ENCODE assay signal across 16 cellular contexts in the genomic region with DNA sequence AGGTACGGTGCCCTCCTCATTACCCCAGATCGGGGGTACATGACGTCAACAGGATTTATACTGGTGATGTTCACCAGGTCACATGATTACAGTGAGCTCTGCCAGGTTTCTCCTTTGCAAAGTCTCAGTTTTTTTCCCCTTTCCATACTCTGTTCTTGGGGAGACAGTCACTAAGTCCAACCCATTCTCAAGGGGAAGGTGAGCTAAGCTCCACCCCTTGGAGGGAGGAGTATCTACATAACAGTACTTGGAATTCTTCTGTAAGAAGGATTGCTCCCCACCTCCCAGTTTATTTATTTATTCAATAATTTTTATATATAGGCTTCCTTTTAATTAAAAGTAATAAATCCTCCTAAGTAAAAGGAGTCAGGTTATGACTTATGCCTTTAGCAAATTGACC.
"Had no signal": no experiment of that assay in that cellular context is flagged by ENCODE, and none has a peak within 500 bp of the region (broad histone marks: within the 10 kb centered on the region; RNA-seq: fewer than 3 reads in every experiment).

No MANE protein-coding gene starts in this region.

- H3K27me3 ChIP-seq: foreskin keratinocyte, neutrophil, sigmoid colon, transverse colon had no signal

- H3K27me3 Mint-ChIP-seq: dendritic cell treated with granulocyte-macrophage colony-stimulating factor and Interleukin-4, amounts not matched to agents 40 ng/mL and 50 ng/mL, for 4 days; naive thymus-derived CD4-positive, alpha-beta T cell; stimulated activated naive B cell treated with anti-CD40 and anti-IgM and Interleukin-4, amounts not matched to agents 10 μg/mL and 1 μg/mL and 100 μg/mL, for 72 hours; stimulated activated naive CD8-positive, alpha-beta T cell treated with anti-CD3 and anti-CD28 coated beads, Interleukin-15, amount 100 ng/mL, for 72 hours had no signal

- H3K4me3 ChIP-seq: sigmoid colon, skin epidermis, thoracic aorta, transverse colon had no signal

- H3K36me3 ChIP-seq: neutrophil, sigmoid colon, thoracic aorta, transverse colon had no signal

- H3K4me1 ChIP-seq: foreskin keratinocyte, sigmoid colon, transverse colon had no signal

- H3K36me3 Mint-ChIP-seq: stimulated activated naive B cell treated with anti-CD40 and anti-IgM and Interleukin-4, amounts not matched to agents 10 μg/mL and 1 μg/mL and 100 μg/mL, for 72 hours had no signal

- H3K27ac ChIP-seq: foreskin keratinocyte, neutrophil, sigmoid colon, transverse colon had no signal

- H3K27ac Mint-ChIP-seq: dendritic cell treated with granulocyte-macrophage colony-stimulating factor and Interleukin-4, amounts not matched to agents 40 ng/mL and 50 ng/mL, for 4 days; naive thymus-derived CD4-positive, alpha-beta T cell; stimulated activated naive B cell treated with anti-CD40 and anti-IgM and Interleukin-4, amounts not matched to agents 10 μg/mL and 1 μg/mL and 100 μg/mL, for 72 hours had no signal

- H3K4me3 Mint-ChIP-seq: dendritic cell treated with granulocyte-macrophage colony-stimulating factor and Interleukin-4, amounts not matched to agents 40 ng/mL and 50 ng/mL, for 4 days; naive thymus-derived CD4-positive, alpha-beta T cell; stimulated activated naive B cell treated with anti-CD40 and anti-IgM and Interleukin-4, amounts not matched to agents 10 μg/mL and 1 μg/mL and 100 μg/mL, for 72 hours; stimulated activated naive CD8-positive, alpha-beta T cell treated with anti-CD3 and anti-CD28 coated beads, Interleukin-15, amount 100 ng/mL, for 72 hours had no signal

- H3K9me3 Mint-ChIP-seq: dendritic cell treated with granulocyte-macrophage colony-stimulating factor and Interleukin-4, amounts not matched to agents 40 ng/mL and 50 ng/mL, for 4 days; stimulated activated naive B cell treated with anti-CD40 and anti-IgM and Interleukin-4, amounts not matched to agents 10 μg/mL and 1 μg/mL and 100 μg/mL, for 72 hours; stimulated activated naive CD8-positive, alpha-beta T cell treated with anti-CD3 and anti-CD28 coated beads, Interleukin-15, amount 100 ng/mL, for 72 hours had no signal

- DNase-seq: erythroblast; foreskin keratinocyte; kidney glomerular epithelial cell; naive thymus-derived CD4-positive, alpha-beta T cell; posterior cingulate gyrus; sigmoid colon; stimulated activated CD4-positive, alpha-beta T cell treated with anti-CD3 and anti-CD28 coated beads, Interleukin-2, amount 100 ng/mL, for 24 hours; stimulated activated CD4-positive, alpha-beta T cell treated with anti-CD3 and anti-CD28 coated beads, Interleukin-4, amount 100 ng/mL, for 4 hours; stimulated activated naive B cell treated with anti-CD40 and anti-IgM and Interleukin-4, amounts not matched to agents 10 μg/mL and 1 μg/mL and 100 μg/mL, for 72 hours; stimulated activated naive CD8-positive, alpha-beta T cell treated with anti-CD3 and anti-CD28 coated beads, Interleukin-15, amount 100 ng/mL, for 72 hours; substantia nigra; transverse colon had no signal

- ATAC-seq: foreskin keratinocyte; naive thymus-derived CD4-positive, alpha-beta T cell; stimulated activated naive B cell treated with anti-CD40 and anti-IgM and Interleukin-4, amounts not matched to agents 10 μg/mL and 1 μg/mL and 100 μg/mL, for 72 hours; stimulated activated naive CD8-positive, alpha-beta T cell treated with anti-CD3 and anti-CD28 coated beads, Interleukin-15, amount 100 ng/mL, for 72 hours had no signal

- H3K9me3 ChIP-seq: neutrophil, sigmoid colon, thoracic aorta, transverse colon had no signal
